In genomic region chr4:1234296-1234695, GRCh38 we compare ENCODE assay signal across 15 cellular contexts. TPM values are rescaled to one million over a fixed set of nuclear protein-coding genes. Genes with fewer than 3 reads are reported as not detected.
DNase-seq lines count a peak whose midpoint lies in the region; TF ChIP-seq lines count a peak whose summit lies in the region.
"Had no signal": no experiment of that assay in that cellular context is flagged by ENCODE, and none has a peak within 500 bp of the region (broad histone marks: within the 10 kb centered on the region; RNA-seq: fewer than 3 reads in every experiment).

No MANE protein-coding gene starts in this region.

- no peak for TF ChIP-seq CTCF in AG04450 (IDR thresholded peaks at IDR 0.05; ENCODE audit: low read depth, low read length)
- TF ChIP-seq CTCF in HFF-Myc (IDR thresholded peaks at IDR 0.05; ENCODE audit: low read depth, low read length, missing control alignments) = no peak
- no peak for TF ChIP-seq CTCF in brain microvascular endothelial cell (IDR thresholded peaks at IDR 0.05; ENCODE audit: low read depth, low read length, missing control alignments)

- H3K27ac ChIP-seq in AG04450 (ENCODE audit: low read depth, low read length) = peak overlapping the region; percentile 21
- H3K27ac ChIP-seq in mesenchymal stem cell (ENCODE audit: low read length, poor library complexity, severe bottlenecking) = no peak overlapping the region
- no peak overlapping the region for H3K27ac ChIP-seq in brain microvascular endothelial cell
- H3K27ac ChIP-seq: BLaER1, parathyroid adenoma had no signal

- H2BK120ac ChIP-seq in mesenchymal stem cell (ENCODE audit: low read depth, low read length) = no peak overlapping the region

- in situ Hi-C loops in brain microvascular endothelial cell (cut with HindIII; ENCODE audit: low pct_ligation_motif_present, low sequenced_read_pairs) = loop anchor here (5.0 kb wide), 1 partner anchor 42 kb away; no protein-coding TSS in a partner anchor

- H3K36me3 ChIP-seq in mesenchymal stem cell (ENCODE audit: control insufficient read depth in 1 of 2, insufficient read depth in 2 of 2, low read depth in 1 of 2, low read length in 2 of 2) (peaks cover 90 to 95% of the 10 kb centered on the region in 2 experiments), brain microvascular endothelial cell (replicated peaks) (peaks cover 62% of the 10 kb centered on the region)

- no peak overlapping the region for H2BK12ac ChIP-seq in mesenchymal stem cell (ENCODE audit: low read length in 2 of 2)

- DNase-seq in AG04450 (ENCODE audit: low read depth, low spot score) (no peak), HFF-Myc (ENCODE audit: extremely low read depth, low read depth) (peak; percentile 61), fibroblast of gingiva (ENCODE audit: low read depth) (peak; percentile 80), mesenchymal stem cell (peak; percentile 26), T-helper 9 cell (no peak), brain microvascular endothelial cell (no peak), DMS53 treated with DMSO at 0.1 percent for 48 hours (lab: John Stamatoyannopoulos, UW; ENCODE audit: unreplicated experiment) (no peak), NCI-H128 (lab: John Stamatoyannopoulos, UW; ENCODE audit: unreplicated experiment) (no peak)
- DNase-seq: activated CD8-positive, alpha-beta memory T cell treated with anti-CD3 and anti-CD28 coated beads for 24 hours; mammary epithelial cell; NCI-H1105; NCI-H526 had no signal

- H4K91ac ChIP-seq in mesenchymal stem cell (ENCODE audit: low read length) = no peak overlapping the region

- H3K4ac ChIP-seq in mesenchymal stem cell (ENCODE audit: low read depth in 1 of 2, low read length in 2 of 2) = no peak overlapping the region

- no peak overlapping the region for H2BK15ac ChIP-seq in mesenchymal stem cell (ENCODE audit: low read depth, poor library complexity, severe bottlenecking)

- CTCF ChIA-PET in AG04450 (lab: Charles Lee) = interaction anchor here (0.5 to 1.6 kb wide), 3 partner anchors 34 to 103 kb away, joined by 3 to 7 read pairs (median 5); no protein-coding TSS in a partner anchor

- no peak overlapping the region for H3K23ac ChIP-seq in mesenchymal stem cell (ENCODE audit: low read length in 2 of 2)

- no peak overlapping the region for H3K18ac ChIP-seq in mesenchymal stem cell (ENCODE audit: low read depth in 1 of 2, low read length in 2 of 2)

- no peak overlapping the region for H2AFZ ChIP-seq in mesenchymal stem cell (ENCODE audit: low read depth, low read length)
- H2AFZ ChIP-seq: parathyroid adenoma had no signal

- no peak overlapping the region for H3K4me2 ChIP-seq in mesenchymal stem cell (ENCODE audit: low read length, poor library complexity, severe bottlenecking)
- H3K4me2 ChIP-seq: BLaER1 had no signal

- H3K9me3 ChIP-seq in AG04450 (ENCODE audit: control insufficient read depth, insufficient read depth, low read length) = peaks cover 17% of the 10 kb centered on the region; the same call in 1 of the 2 replicates
- H3K9me3 ChIP-seq in mesenchymal stem cell (ENCODE audit: control insufficient read depth, low read length) = no peaks in the 10 kb centered on the region
- H3K9me3 ChIP-seq: BLaER1 had no signal

- H3K4me1 ChIP-seq in mesenchymal stem cell (ENCODE audit: control insufficient read depth, insufficient read depth, low read depth, low read length) = peaks cover 24% of the 10 kb centered on the region
- H3K4me1 ChIP-seq: BLaER1, parathyroid adenoma had no signal

- H3K4me3 ChIP-seq in AG04450 (ENCODE audit: low read depth, low read length) (no peak overlapping the region), HFF-Myc (replicated peaks; ENCODE audit: low read depth, low read length) (no peak overlapping the region), mesenchymal stem cell (ENCODE audit: insufficient read depth in 1 of 2, low read depth in 1 of 2, low read length in 2 of 2) (no peak overlapping the region), brain microvascular endothelial cell (ENCODE audit: low read depth, low read length) (no peak overlapping the region)
- H3K4me3 ChIP-seq: BLaER1, dorsolateral prefrontal cortex had no signal

- POLR2A ChIA-PET in AG04450 (lab: Yijun Ruan, JAX) = interaction anchor here (1.2 to 1.9 kb wide), 2 partner anchors 14 to 62 kb away, joined by 3 to 4 read pairs; partner anchors contain the start of genes CTBP1 and SPON2

- H2BK5ac ChIP-seq in mesenchymal stem cell (ENCODE audit: low read depth, low read length, poor library complexity, severe bottlenecking) = no peak overlapping the region

- H4K8ac ChIP-seq in mesenchymal stem cell (ENCODE audit: low read length) = no peak overlapping the region

- peak overlapping the region; percentile 57 for H3K9ac ChIP-seq in mesenchymal stem cell (ENCODE audit: low read length)
- H3K9ac ChIP-seq: BLaER1, parathyroid adenoma had no signal

- H3K27me3 ChIP-seq in AG04450 (ENCODE audit: control insufficient read depth, insufficient read depth, low read length) (no peaks in the 10 kb centered on the region), mesenchymal stem cell (ENCODE audit: control insufficient read depth in 1 of 2, insufficient read depth in 1 of 2, low read length in 2 of 2) (no peaks in the 10 kb centered on the region), brain microvascular endothelial cell (replicated peaks) (no peaks in the 10 kb centered on the region)
- H3K27me3 ChIP-seq: BLaER1, dorsolateral prefrontal cortex had no signal

- H3K79me1 ChIP-seq in mesenchymal stem cell (replicated peaks; ENCODE audit: low read length, poor library complexity, severe bottlenecking) = peaks cover 34% of the 10 kb centered on the region

- no peak overlapping the region for H3K14ac ChIP-seq in mesenchymal stem cell (ENCODE audit: low read length in 2 of 2)

- WGBS in mesenchymal stem cell = 89% methylated on average over 8 of the region's 8 CpGs

- H2AK5ac ChIP-seq in mesenchymal stem cell (ENCODE audit: low read length, severe bottlenecking) = no peak overlapping the region

RNA-seq across cellular contexts. Expression of gene CTBP1, which starts 14.6 kb away (rescaled TPM):
- 72.6 and 97.9 TPM in 2 replicates for polyA plus RNA-seq in AG04450 (2011; rRNA removed)
- 98.3 and 137 TPM in 2 replicates for polyA minus RNA-seq in AG04450 (2011; rRNA and poly(A)+ RNA removed)
- 96.7 TPM for polyA plus RNA-seq in mesenchymal stem cell (2013, experiment 1 of 2)
- 92.8 TPM for polyA plus RNA-seq in mesenchymal stem cell (2013, experiment 2 of 2)

RNA-seq across cellular contexts. Expression of gene MAEA, which starts 55.4 kb away (rescaled TPM):
- 73.3 and 77.6 TPM in 2 replicates for polyA plus RNA-seq in AG04450 (2011; rRNA removed)
- 41.7 and 58.2 TPM in 2 replicates for polyA minus RNA-seq in AG04450 (2011; rRNA and poly(A)+ RNA removed)
- 37.6 TPM for polyA plus RNA-seq in mesenchymal stem cell (2013, experiment 1 of 2)
- 37.1 TPM for polyA plus RNA-seq in mesenchymal stem cell (2013, experiment 2 of 2)

Comparison
In these comparisons a context has a peak if more than half of its experiments do, and no peak if none do; other contexts are left out.
1. DNase-seq: peak in HFF-Myc (single experiment), fibroblast of gingiva (single experiment) and mesenchymal stem cell (single experiment); none in AG04450 (single experiment), T-helper 9 cell (single experiment), brain microvascular endothelial cell (single experiment), DMS53 treated with DMSO at 0.1 percent for 48 hours (single experiment) and NCI-H128 (single experiment).